14 cellular contexts compared by ENCODE assay signal in the genomic region with DNA sequence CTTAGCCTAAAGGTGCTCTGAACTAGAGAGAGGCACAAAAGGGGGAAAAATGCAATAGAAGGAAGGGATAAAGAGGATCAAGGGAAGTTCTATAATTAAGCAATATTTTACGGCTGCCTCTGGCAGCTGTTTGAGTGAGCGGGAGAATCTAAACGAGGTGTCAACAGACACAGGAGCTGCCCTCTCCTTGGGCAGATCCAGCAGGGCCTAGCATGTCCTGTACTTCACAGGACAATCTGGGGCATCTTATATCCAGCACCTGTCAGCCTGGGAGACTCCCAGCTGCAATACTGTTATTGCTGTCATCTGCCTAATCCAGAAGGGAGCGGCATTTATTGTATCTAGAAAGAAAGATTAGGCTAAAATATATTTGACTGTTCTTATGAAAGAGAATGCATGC.
A peak's percentile ranks its signal among the peaks of the same experiment; 100 is the strongest.
DNase-seq lines count a peak whose midpoint lies in the region; ATAC-seq and TF ChIP-seq lines count a peak whose summit lies in the region.
"Had no signal": no experiment of that assay in that cellular context is flagged by ENCODE, and none has a peak within 500 bp of the region (broad histone marks: within the 10 kb centered on the region; RNA-seq: fewer than 3 reads in every experiment).

No MANE protein-coding gene starts in this region.

- peaks cover 55% of the 10 kb centered on the region for H3K4me1 Mint-ChIP-seq in WTC11
- H3K4me1 Mint-ChIP-seq in activated CD4-positive, alpha-beta T cell treated with anti-CD3 and anti-CD28 coated beads, Interleukin-2, amount 10 ng/mL, durations not matched to agents 7 days and 5 days: no peaks in the 10 kb centered on the region

- no peaks in the 10 kb centered on the region for H3K9me3 Mint-ChIP-seq in WTC11
- no peaks in the 10 kb centered on the region for H3K9me3 Mint-ChIP-seq in activated CD4-positive, alpha-beta T cell treated with anti-CD3 and anti-CD28 coated beads, Interleukin-2, amount 10 ng/mL, durations not matched to agents 7 days and 5 days
- H3K9me3 Mint-ChIP-seq: natural killer cell had no signal

- no peak overlapping the region for H3K4me3 Mint-ChIP-seq in WTC11
- no peak overlapping the region for H3K4me3 Mint-ChIP-seq in activated CD4-positive, alpha-beta T cell treated with anti-CD3 and anti-CD28 coated beads, Interleukin-2, amount 10 ng/mL, durations not matched to agents 7 days and 5 days
- H3K4me3 Mint-ChIP-seq: natural killer cell had no signal

- no peaks in the 10 kb centered on the region for H3K36me3 Mint-ChIP-seq in WTC11
- H3K36me3 Mint-ChIP-seq in activated CD4-positive, alpha-beta T cell treated with anti-CD3 and anti-CD28 coated beads, Interleukin-2, amount 10 ng/mL, durations not matched to agents 7 days and 5 days (ENCODE audit: low read depth): no peaks in the 10 kb centered on the region
- H3K36me3 Mint-ChIP-seq: natural killer cell had no signal

- DNase-seq in NCI-H748 (lab: John Stamatoyannopoulos, UW; ENCODE audit: unreplicated experiment) (peak; percentile 2), NCI-H748 treated with DMSO at 0.1 percent for 48 hours (lab: John Stamatoyannopoulos, UW) (no peak), WTC11 (ENCODE audit: low spot score) (no peak), right lobe of liver (no peak), stomach (no peak), ovary (no peak), NOMO-1 treated with DMSO at 0.1 percent for 48 hours (lab: John Stamatoyannopoulos, UW; ENCODE audit: unreplicated experiment) (no peak)
- DNase-seq in activated CD4-positive, alpha-beta T cell treated with anti-CD3 and anti-CD28 coated beads, Interleukin-2, amount 10 ng/mL, durations not matched to agents 7 days and 5 days: no peak
- DNase-seq: activated CD4-positive, alpha-beta T cell treated with anti-CD3 and anti-CD28 coated beads, Interleukin-2, amount 50 U/mL, for 4 hours; MM.1S; natural killer cell; NCI-H2171; small intestine; T-helper 2 cell had no signal

- no peaks in the 10 kb centered on the region for H3K36me3 ChIP-seq in right lobe of liver
- no peaks in the 10 kb centered on the region for H3K36me3 ChIP-seq in stomach
- no peaks in the 10 kb centered on the region for H3K36me3 ChIP-seq in ovary

- peak overlapping the region; percentile 33 to 52 (median 45) for H3K27ac ChIP-seq in right lobe of liver
- H3K27ac ChIP-seq in stomach: peak overlapping the region in 3 of 5 donors; percentile 36 to 63 (median 56)
- H3K27ac ChIP-seq in ovary: no peak overlapping the region

- no peaks in the 10 kb centered on the region for H3K9me3 ChIP-seq in right lobe of liver
- H3K9me3 ChIP-seq in stomach: no peaks in the 10 kb centered on the region
- H3K9me3 ChIP-seq in ovary: no peaks in the 10 kb centered on the region

- CTCF ChIA-PET in WTC11 (lab: Charles Lee): interaction anchor here (1.3 to 1.4 kb wide), 2 partner anchors 20 to 219 kb away, joined by 3 to 5 read pairs; no protein-coding TSS in a partner anchor
- CTCF ChIA-PET in activated CD4-positive, alpha-beta T cell treated with anti-CD3 and anti-CD28 coated beads, Interleukin-2, amount 10 ng/mL, durations not matched to agents 7 days and 5 days (lab: Charles Lee): interaction anchor here (1.3 kb wide), 1 partner anchor 9 kb away, joined by 3 read pairs; no protein-coding TSS in a partner anchor

- no peaks in the 10 kb centered on the region for H3K4me1 ChIP-seq in right lobe of liver
- peaks cover 6 to 66% (median 33%) of the 10 kb centered on the region in 4 donors for H3K4me1 ChIP-seq in stomach
- peaks cover 10% of the 10 kb centered on the region for H3K4me1 ChIP-seq in ovary (ENCODE audit: insufficient read depth)

- POLR2A ChIA-PET in WTC11 (lab: Charles Lee): interaction anchor here (1.3 kb wide), 1 partner anchor 69 kb away, joined by 4 read pairs; the partner anchor contains the start of gene WWTR1
- POLR2A ChIA-PET in activated CD4-positive, alpha-beta T cell treated with anti-CD3 and anti-CD28 coated beads, Interleukin-2, amount 10 ng/mL, durations not matched to agents 7 days and 5 days (lab: Charles Lee): no interaction called here

- H3K27ac Mint-ChIP-seq in WTC11: peak overlapping the region; percentile 20; the same call in 1 of the 2 replicates
- H3K27ac Mint-ChIP-seq in activated CD4-positive, alpha-beta T cell treated with anti-CD3 and anti-CD28 coated beads, Interleukin-2, amount 10 ng/mL, durations not matched to agents 7 days and 5 days: no peak overlapping the region
- H3K27ac Mint-ChIP-seq: natural killer cell had no signal

- ATAC-seq in WTC11 (no peak), right lobe of liver (no peak)
- ATAC-seq: natural killer cell had no signal

- H3K4me3 ChIP-seq in right lobe of liver (no peak overlapping the region), stomach (no peak overlapping the region), ovary (no peak overlapping the region)

- TF ChIP-seq CTCF in WTC11 (IDR thresholded peaks at IDR 0.05) (no peak), right lobe of liver (IDR thresholded peaks at IDR 0.05) (no peak), stomach (IDR thresholded peaks at IDR 0.05) (no peak), ovary (IDR thresholded peaks at IDR 0.05) (no peak)

- no peak for TF ChIP-seq POLR2A in right lobe of liver (IDR thresholded peaks at IDR 0.05)
- TF ChIP-seq POLR2A in stomach (IDR thresholded peaks at IDR 0.05): no peak
- no peak for TF ChIP-seq POLR2A in ovary (IDR thresholded peaks at IDR 0.05)

- H3K27me3 Mint-ChIP-seq in WTC11 (ENCODE audit: low read depth): no peaks in the 10 kb centered on the region
- H3K27me3 Mint-ChIP-seq in activated CD4-positive, alpha-beta T cell treated with anti-CD3 and anti-CD28 coated beads, Interleukin-2, amount 10 ng/mL, durations not matched to agents 7 days and 5 days: peaks cover 40% of the 10 kb centered on the region

- intact Hi-C loops in right lobe of liver (cut with DNase I) (no loop called here), stomach (cut with DNase I; ENCODE audit: low total_unique reads) (no loop called here), ovary (cut with DNase I) (loop anchor here in 1 of 4 donors (10.0 kb wide), 1 partner anchor 66 kb away; the partner anchor contains the start of gene WWTR1)

- WGBS in right lobe of liver (ENCODE audit: insufficient coverage, low coverage, low lambda C conversion rate, missing lambda C conversion rate): 50% methylated on average over 4 of the region's 4 CpGs
- 70 to 82% (median 78%) methylated on average over 4 of the region's 4 CpGs for WGBS in stomach, 5 donors
- WGBS in ovary, 3 donors: 44 to 60% (median 53%) methylated on average over 4 of the region's 4 CpGs

- TF ChIP-seq EP300 in stomach (IDR thresholded peaks at IDR 0.05): no peak
- TF ChIP-seq EP300 in ovary (IDR thresholded peaks at IDR 0.05): no peak

- H3K27me3 ChIP-seq in right lobe of liver (no peaks in the 10 kb centered on the region), stomach (no peaks in the 10 kb centered on the region), ovary (no peaks in the 10 kb centered on the region)

TF ChIP-seq in WTC11, 78 proteins besides CTCF, POLR2A, EP300 and RAD21 (continues in another document):
- TF ChIP-seq, protein P1, sequence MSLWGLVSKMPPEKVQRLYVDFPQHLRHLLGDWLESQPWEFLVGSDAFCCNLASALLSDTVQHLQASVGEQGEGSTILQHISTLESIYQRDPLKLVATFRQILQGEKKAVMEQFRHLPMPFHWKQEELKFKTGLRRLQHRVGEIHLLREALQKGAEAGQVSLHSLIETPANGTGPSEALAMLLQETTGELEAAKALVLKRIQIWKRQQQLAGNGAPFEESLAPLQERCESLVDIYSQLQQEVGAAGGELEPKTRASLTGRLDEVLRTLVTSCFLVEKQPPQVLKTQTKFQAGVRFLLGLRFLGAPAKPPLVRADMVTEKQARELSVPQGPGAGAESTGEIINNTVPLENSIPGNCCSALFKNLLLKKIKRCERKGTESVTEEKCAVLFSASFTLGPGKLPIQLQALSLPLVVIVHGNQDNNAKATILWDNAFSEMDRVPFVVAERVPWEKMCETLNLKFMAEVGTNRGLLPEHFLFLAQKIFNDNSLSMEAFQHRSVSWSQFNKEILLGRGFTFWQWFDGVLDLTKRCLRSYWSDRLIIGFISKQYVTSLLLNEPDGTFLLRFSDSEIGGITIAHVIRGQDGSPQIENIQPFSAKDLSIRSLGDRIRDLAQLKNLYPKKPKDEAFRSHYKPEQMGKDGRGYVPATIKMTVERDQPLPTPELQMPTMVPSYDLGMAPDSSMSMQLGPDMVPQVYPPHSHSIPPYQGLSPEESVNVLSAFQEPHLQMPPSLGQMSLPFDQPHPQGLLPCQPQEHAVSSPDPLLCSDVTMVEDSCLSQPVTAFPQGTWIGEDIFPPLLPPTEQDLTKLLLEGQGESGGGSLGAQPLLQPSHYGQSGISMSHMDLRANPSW (CRISPR knock-in tag; conservative IDR thresholded peaks at IDR 0.05; ENCODE audit: low read depth): no peak
- TF ChIP-seq IRF2 (CRISPR knock-in tag; IDR thresholded peaks at IDR 0.05; ENCODE audit: borderline replicate concordance, low read depth): no peak
- no peak for TF ChIP-seq SOX15 (CRISPR knock-in tag; IDR thresholded peaks at IDR 0.05)
- TF ChIP-seq CBFB (CRISPR knock-in tag; IDR thresholded peaks at IDR 0.05; ENCODE audit: low read depth): no peak
- no peak for TF ChIP-seq ATF1 (CRISPR knock-in tag; IDR thresholded peaks at IDR 0.05)
- no peak for TF ChIP-seq AR (CRISPR knock-in tag; IDR thresholded peaks at IDR 0.05)
- no peak for TF ChIP-seq NFATC4 (CRISPR knock-in tag; IDR thresholded peaks at IDR 0.05)
- no peak for TF ChIP-seq MXD4 (CRISPR knock-in tag; IDR thresholded peaks at IDR 0.05; ENCODE audit: borderline replicate concordance)

Comparison
In these comparisons a context has a peak if more than half of its experiments do, and no peak if none do; other contexts are left out.
1. H3K27ac ChIP-seq: peak in right lobe of liver (3 of 3) and stomach (3 of 5); none in ovary (0 of 2).